Comparison of ENCODE assay signal across 6 cellular contexts in genomic region chr17:34517406-34517805, GRCh38.
"Had no signal": no experiment of that assay in that cellular context is flagged by ENCODE, and none has a peak within 500 bp of the region (broad histone marks: within the 10 kb centered on the region; RNA-seq: fewer than 3 reads in every experiment).

No MANE protein-coding gene starts in this region.

- DNase-seq: GM23248, GOT3, H7, H9, HCEC 1CT, HFFc6 had no signal
